Comparison of ENCODE assay signal across 1 cellular context in the genomic region with DNA sequence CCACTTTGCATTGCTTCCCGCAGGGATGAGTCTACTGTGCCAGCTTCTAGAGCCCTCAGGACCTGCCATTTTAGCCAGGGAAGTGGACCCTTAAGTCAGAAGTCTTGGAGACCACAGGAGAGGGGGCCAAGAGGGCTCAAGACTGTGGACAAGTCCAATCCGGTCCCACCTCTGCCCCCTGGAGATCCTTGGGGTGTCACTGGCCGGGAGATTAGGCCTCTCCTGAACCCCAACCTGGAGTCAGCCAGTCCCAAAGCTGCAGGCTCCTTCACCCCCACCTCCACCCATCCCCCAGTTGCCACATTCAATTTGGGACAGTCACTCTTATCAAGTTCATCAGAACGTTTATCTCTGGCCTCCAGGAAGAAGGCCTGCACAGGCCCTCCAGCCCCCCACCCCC.
TF ChIP-seq lines count a peak whose summit lies in the region.

No MANE protein-coding gene starts in this region.

TF ChIP-seq in HepG2, 621 proteins besides CTCF, POLR2A, EP300 and RAD21:
- TF ChIP-seq ZNF605 (CRISPR knock-in tag; IDR thresholded peaks at IDR 0.05) (0 out of 2 replicates have a peak, but pooled peaks have one; percentile 7), HIVEP1 (CRISPR knock-in tag; IDR thresholded peaks at IDR 0.05) (no peak), ZNF207 (IDR thresholded peaks at IDR 0.05; ENCODE audit: borderline replicate concordance) (no peak), ZNF768 (CRISPR knock-in tag; IDR thresholded peaks at IDR 0.05) (no peak), ZNF687 (CRISPR knock-in tag; IDR thresholded peaks at IDR 0.05) (peak; percentile 4; the same call in 1 of the 2 replicates), YY1 (IDR thresholded peaks at IDR 0.05; ENCODE audit: insufficient read depth, insufficient replicate concordance, low read depth, low read length) (peak; percentile 13), ZNF264 (CRISPR knock-in tag; IDR thresholded peaks at IDR 0.05) (no peak), ZBTB37 (CRISPR knock-in tag; IDR thresholded peaks at IDR 0.05) (no peak), NPAS2 (CRISPR knock-in tag; IDR thresholded peaks at IDR 0.05; ENCODE audit: borderline replicate concordance) (no peak)
